ENCODE assay signal across 1 cellular context in the genomic region with DNA sequence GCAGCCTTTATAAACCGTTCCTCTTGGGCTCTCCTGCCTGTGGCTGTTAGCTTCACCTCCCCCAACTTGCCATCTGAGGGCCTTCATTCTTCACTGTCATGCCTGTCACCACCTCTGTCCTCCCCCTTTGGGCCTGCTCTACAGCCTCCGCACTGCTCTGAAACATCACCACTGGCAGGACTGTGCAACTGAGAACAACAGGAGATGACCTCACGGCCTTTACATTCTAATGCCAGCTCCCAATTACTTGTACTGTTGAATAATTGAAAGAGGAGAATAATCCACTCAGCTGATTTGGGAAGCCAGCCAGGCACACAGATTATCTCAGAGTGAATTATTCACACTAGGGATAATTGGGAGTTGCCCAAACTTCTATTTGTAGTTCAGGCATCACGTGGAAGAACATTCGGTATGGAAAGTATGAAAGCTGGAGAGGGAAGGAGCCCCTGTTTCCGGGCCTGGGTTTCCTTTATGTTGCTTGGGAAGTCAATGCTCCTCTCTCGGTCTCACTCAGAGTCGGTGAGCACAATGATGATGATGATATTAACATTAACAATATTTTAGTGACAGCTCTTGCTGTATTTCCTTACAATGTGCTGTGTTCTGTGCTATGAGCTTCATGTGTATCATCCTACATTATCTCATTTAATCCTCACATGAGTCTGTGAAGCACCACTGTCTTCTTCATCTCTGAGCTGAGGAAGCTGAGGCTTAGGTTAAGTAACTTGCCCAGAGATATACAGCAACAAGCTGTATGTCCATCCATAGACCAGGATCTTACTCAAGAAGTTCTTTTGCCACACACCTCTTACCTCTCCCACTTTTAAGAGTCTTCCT.
TF ChIP-seq lines count a peak whose summit lies in the region.

No MANE protein-coding gene starts in this region.

TF ChIP-seq in K562, 482 proteins besides CTCF, POLR2A, EP300 and RAD21 (continued from another document and continues in another):
- TF ChIP-seq, protein P1, sequence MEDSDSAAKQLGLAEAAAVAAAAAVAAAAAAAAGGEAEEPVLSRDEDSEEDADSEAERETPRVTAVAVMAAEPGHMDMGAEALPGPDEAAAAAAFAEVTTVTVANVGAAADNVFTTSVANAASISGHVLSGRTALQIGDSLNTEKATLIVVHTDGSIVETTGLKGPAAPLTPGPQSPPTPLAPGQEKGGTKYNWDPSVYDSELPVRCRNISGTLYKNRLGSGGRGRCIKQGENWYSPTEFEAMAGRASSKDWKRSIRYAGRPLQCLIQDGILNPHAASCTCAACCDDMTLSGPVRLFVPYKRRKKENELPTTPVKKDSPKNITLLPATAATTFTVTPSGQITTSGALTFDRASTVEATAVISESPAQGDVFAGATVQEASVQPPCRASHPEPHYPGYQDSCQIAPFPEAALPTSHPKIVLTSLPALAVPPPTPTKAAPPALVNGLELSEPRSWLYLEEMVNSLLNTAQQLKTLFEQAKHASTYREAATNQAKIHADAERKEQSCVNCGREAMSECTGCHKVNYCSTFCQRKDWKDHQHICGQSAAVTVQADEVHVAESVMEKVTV (CRISPR knock-in tag; IDR thresholded peaks at IDR 0.05) = 0 out of 2 replicates have a peak, but pooled peaks have one; percentile 6
- TF ChIP-seq GTF2A2 (tag; IDR thresholded peaks at IDR 0.05) (no peak), ZC3H11A (IDR thresholded peaks at IDR 0.05; ENCODE audit: low read depth, low read length) (no peak), SAFB2 (IDR thresholded peaks at IDR 0.05; ENCODE audit: borderline replicate concordance, low read depth, low read length, severe bottlenecking) (no peak), E2F3 (CRISPR knock-in tag; IDR thresholded peaks at IDR 0.05) (no peak), ZNF717 (CRISPR knock-in tag; IDR thresholded peaks at IDR 0.05) (no peak), BCL6 (CRISPR knock-in tag; IDR thresholded peaks at IDR 0.05) (no peak), SP1 (CRISPR knock-in tag; IDR thresholded peaks at IDR 0.05) (no peak), JUND (IDR thresholded peaks at IDR 0.05; ENCODE audit: borderline replicate concordance, low read depth, low read length) (peak; percentile 61), JUND (tag; IDR thresholded peaks at IDR 0.05; ENCODE audit: borderline replicate concordance, low read depth, low read length) (peak; percentile 60; the same call in 1 of the 3 replicates), DACH1 (IDR thresholded peaks at IDR 0.05; ENCODE audit: partially characterized antibody) (peak; percentile 40), ZNF217 (CRISPR knock-in tag; IDR thresholded peaks at IDR 0.05) (no peak), KLF10 (CRISPR knock-in tag; IDR thresholded peaks at IDR 0.05) (no peak), FOXM1 (IDR thresholded peaks at IDR 0.05; ENCODE audit: low read depth) (no peak), FOXM1 (CRISPR knock-in tag; IDR thresholded peaks at IDR 0.05; ENCODE audit: low read depth) (no peak), FIP1L1 (IDR thresholded peaks at IDR 0.05; ENCODE audit: low read depth, low read length, poor library complexity, severe bottlenecking) (no peak), NR2C2 (CRISPR knock-in tag; IDR thresholded peaks at IDR 0.05) (no peak), NR2C2 (tag; IDR thresholded peaks at IDR 0.05) (peak; percentile 75; the same call in 1 of the 2 replicates), MAFK (IDR thresholded peaks at IDR 0.05; ENCODE audit: low read length) (no peak), PRMT5 (CRISPR knock-in tag; IDR thresholded peaks at IDR 0.05) (no peak), ZNF263 (CRISPR knock-in tag; IDR thresholded peaks at IDR 0.05; ENCODE audit: borderline replicate concordance) (no peak), PHF8 (IDR thresholded peaks at IDR 0.05; ENCODE audit: borderline replicate concordance, low read length) (no peak), HMG20A (CRISPR knock-in tag; conservative IDR thresholded peaks at IDR 0.05) (no peak), SMAD4 (CRISPR knock-in tag; conservative IDR thresholded peaks at IDR 0.05) (peak; percentile 59), PML (IDR thresholded peaks at IDR 0.05; ENCODE audit: low read length) (no peak), GATA2 (CRISPR knock-in tag; IDR thresholded peaks at IDR 0.05) (no peak), KDM1A (IDR thresholded peaks at IDR 0.05) (no peak), HNRNPLL (IDR thresholded peaks at IDR 0.05; ENCODE audit: low read depth, low read length, poor library complexity, severe bottlenecking) (no peak), ETV5 (CRISPR knock-in tag; IDR thresholded peaks at IDR 0.05; ENCODE audit: low read depth) (no peak), MECOM (CRISPR knock-in tag; IDR thresholded peaks at IDR 0.05) (no peak), SIX5 (IDR thresholded peaks at IDR 0.05; ENCODE audit: borderline replicate concordance in 1 of 2, insufficient read depth in 1 of 2, low read depth in 1 of 2, low read length in 2 of 2) (no peak), HIVEP1 (CRISPR knock-in tag; IDR thresholded peaks at IDR 0.05) (no peak), GATAD2A (IDR thresholded peaks at IDR 0.05) (no peak), BDP1 (IDR thresholded peaks at IDR 0.05; ENCODE audit: insufficient read depth, insufficient read length) (no peak), SNIP1 (IDR thresholded peaks at IDR 0.05; ENCODE audit: low read depth) (no peak), STAT5A (IDR thresholded peaks at IDR 0.05; ENCODE audit: borderline replicate concordance, low read length) (no peak), CXXC5 (CRISPR knock-in tag; IDR thresholded peaks at IDR 0.05) (peak; percentile 42), OTX1 (CRISPR knock-in tag; IDR thresholded peaks at IDR 0.05) (peak; percentile 95)
- TF ChIP-seq, protein P2, sequence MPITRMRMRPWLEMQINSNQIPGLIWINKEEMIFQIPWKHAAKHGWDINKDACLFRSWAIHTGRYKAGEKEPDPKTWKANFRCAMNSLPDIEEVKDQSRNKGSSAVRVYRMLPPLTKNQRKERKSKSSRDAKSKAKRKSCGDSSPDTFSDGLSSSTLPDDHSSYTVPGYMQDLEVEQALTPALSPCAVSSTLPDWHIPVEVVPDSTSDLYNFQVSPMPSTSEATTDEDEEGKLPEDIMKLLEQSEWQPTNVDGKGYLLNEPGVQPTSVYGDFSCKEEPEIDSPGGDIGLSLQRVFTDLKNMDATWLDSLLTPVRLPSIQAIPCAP (CRISPR knock-in tag; IDR thresholded peaks at IDR 0.05; ENCODE audit: borderline replicate concordance) = no peak
- TF ChIP-seq, protein P3, sequence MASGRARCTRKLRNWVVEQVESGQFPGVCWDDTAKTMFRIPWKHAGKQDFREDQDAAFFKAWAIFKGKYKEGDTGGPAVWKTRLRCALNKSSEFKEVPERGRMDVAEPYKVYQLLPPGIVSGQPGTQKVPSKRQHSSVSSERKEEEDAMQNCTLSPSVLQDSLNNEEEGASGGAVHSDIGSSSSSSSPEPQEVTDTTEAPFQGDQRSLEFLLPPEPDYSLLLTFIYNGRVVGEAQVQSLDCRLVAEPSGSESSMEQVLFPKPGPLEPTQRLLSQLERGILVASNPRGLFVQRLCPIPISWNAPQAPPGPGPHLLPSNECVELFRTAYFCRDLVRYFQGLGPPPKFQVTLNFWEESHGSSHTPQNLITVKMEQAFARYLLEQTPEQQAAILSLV (tag; IDR thresholded peaks at IDR 0.05) = no peak
- TF ChIP-seq, protein P4, sequence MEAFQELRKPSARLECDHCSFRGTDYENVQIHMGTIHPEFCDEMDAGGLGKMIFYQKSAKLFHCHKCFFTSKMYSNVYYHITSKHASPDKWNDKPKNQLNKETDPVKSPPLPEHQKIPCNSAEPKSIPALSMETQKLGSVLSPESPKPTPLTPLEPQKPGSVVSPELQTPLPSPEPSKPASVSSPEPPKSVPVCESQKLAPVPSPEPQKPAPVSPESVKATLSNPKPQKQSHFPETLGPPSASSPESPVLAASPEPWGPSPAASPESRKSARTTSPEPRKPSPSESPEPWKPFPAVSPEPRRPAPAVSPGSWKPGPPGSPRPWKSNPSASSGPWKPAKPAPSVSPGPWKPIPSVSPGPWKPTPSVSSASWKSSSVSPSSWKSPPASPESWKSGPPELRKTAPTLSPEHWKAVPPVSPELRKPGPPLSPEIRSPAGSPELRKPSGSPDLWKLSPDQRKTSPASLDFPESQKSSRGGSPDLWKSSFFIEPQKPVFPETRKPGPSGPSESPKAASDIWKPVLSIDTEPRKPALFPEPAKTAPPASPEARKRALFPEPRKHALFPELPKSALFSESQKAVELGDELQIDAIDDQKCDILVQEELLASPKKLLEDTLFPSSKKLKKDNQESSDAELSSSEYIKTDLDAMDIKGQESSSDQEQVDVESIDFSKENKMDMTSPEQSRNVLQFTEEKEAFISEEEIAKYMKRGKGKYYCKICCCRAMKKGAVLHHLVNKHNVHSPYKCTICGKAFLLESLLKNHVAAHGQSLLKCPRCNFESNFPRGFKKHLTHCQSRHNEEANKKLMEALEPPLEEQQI (IDR thresholded peaks at IDR 0.05) = no peak
- TF ChIP-seq, protein P5, sequence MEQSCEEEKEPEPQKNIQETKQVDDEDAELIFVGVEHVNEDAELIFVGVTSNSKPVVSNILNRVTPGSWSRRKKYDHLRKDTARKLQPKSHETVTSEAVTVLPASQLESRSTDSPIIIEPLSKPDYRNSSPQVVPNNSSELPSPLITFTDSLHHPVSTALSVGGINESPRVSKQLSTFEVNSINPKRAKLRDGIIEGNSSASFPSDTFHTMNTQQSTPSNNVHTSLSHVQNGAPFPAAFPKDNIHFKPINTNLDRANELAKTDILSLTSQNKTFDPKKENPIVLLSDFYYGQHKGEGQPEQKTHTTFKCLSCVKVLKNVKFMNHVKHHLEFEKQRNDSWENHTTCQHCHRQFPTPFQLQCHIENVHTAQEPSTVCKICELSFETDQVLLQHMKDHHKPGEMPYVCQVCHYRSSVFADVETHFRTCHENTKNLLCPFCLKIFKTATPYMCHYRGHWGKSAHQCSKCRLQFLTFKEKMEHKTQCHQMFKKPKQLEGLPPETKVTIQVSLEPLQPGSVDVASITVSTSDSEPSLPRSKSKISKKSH (CRISPR knock-in tag; IDR thresholded peaks at IDR 0.05) = no peak
- TF ChIP-seq, protein P6, sequence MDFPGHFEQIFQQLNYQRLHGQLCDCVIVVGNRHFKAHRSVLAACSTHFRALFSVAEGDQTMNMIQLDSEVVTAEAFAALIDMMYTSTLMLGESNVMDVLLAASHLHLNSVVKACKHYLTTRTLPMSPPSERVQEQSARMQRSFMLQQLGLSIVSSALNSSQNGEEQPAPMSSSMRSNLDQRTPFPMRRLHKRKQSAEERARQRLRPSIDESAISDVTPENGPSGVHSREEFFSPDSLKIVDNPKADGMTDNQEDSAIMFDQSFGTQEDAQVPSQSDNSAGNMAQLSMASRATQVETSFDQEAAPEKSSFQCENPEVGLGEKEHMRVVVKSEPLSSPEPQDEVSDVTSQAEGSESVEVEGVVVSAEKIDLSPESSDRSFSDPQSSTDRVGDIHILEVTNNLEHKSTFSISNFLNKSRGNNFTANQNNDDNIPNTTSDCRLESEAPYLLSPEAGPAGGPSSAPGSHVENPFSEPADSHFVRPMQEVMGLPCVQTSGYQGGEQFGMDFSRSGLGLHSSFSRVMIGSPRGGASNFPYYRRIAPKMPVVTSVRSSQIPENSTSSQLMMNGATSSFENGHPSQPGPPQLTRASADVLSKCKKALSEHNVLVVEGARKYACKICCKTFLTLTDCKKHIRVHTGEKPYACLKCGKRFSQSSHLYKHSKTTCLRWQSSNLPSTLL (IDR thresholded peaks at IDR 0.05) = no peak
- TF ChIP-seq, protein P7, sequence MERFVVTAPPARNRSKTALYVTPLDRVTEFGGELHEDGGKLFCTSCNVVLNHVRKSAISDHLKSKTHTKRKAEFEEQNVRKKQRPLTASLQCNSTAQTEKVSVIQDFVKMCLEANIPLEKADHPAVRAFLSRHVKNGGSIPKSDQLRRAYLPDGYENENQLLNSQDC (CRISPR knock-in tag; IDR thresholded peaks at IDR 0.05) = no peak
- TF ChIP-seq, protein P8, sequence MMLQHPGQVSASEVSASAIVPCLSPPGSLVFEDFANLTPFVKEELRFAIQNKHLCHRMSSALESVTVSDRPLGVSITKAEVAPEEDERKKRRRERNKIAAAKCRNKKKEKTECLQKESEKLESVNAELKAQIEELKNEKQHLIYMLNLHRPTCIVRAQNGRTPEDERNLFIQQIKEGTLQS (IDR thresholded peaks at IDR 0.05) = peak; percentile 45; the same call in 1 of the 2 replicates
- TF ChIP-seq, protein P8 (CRISPR knock-in tag; conservative IDR thresholded peaks at IDR 0.05) = no peak
- TF ChIP-seq, protein P9, sequence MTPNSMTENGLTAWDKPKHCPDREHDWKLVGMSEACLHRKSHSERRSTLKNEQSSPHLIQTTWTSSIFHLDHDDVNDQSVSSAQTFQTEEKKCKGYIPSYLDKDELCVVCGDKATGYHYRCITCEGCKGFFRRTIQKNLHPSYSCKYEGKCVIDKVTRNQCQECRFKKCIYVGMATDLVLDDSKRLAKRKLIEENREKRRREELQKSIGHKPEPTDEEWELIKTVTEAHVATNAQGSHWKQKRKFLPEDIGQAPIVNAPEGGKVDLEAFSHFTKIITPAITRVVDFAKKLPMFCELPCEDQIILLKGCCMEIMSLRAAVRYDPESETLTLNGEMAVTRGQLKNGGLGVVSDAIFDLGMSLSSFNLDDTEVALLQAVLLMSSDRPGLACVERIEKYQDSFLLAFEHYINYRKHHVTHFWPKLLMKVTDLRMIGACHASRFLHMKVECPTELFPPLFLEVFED (CRISPR knock-in tag; conservative IDR thresholded peaks at IDR 0.05) = 0 out of 2 replicates have a peak, but pooled peaks have one; percentile 67
- TF ChIP-seq, protein P10, sequence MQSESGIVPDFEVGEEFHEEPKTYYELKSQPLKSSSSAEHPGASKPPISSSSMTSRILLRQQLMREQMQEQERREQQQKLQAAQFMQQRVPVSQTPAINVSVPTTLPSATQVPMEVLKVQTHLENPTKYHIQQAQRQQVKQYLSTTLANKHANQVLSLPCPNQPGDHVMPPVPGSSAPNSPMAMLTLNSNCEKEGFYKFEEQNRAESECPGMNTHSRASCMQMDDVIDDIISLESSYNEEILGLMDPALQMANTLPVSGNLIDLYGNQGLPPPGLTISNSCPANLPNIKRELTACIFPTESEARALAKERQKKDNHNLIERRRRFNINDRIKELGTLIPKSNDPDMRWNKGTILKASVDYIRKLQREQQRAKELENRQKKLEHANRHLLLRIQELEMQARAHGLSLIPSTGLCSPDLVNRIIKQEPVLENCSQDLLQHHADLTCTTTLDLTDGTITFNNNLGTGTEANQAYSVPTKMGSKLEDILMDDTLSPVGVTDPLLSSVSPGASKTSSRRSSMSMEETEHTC (IDR thresholded peaks at IDR 0.05) = no peak
- TF ChIP-seq, protein P11, sequence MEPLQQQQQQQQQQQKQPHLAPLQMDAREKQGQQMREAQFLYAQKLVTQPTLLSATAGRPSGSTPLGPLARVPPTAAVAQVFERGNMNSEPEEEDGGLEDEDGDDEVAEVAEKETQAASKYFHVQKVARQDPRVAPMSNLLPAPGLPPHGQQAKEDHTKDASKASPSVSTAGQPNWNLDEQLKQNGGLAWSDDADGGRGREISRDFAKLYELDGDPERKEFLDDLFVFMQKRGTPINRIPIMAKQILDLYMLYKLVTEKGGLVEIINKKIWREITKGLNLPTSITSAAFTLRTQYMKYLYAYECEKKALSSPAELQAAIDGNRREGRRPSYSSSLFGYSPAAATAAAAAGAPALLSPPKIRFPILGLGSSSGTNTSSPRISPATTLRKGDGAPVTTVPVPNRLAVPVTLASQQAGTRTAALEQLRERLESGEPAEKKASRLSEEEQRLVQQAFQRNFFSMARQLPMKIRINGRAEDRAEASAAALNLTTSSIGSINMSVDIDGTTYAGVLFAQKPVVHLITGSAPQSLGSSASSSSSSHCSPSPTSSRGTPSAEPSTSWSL (CRISPR knock-in tag; IDR thresholded peaks at IDR 0.05; ENCODE audit: borderline replicate concordance) = no peak
